In the genomic region with DNA sequence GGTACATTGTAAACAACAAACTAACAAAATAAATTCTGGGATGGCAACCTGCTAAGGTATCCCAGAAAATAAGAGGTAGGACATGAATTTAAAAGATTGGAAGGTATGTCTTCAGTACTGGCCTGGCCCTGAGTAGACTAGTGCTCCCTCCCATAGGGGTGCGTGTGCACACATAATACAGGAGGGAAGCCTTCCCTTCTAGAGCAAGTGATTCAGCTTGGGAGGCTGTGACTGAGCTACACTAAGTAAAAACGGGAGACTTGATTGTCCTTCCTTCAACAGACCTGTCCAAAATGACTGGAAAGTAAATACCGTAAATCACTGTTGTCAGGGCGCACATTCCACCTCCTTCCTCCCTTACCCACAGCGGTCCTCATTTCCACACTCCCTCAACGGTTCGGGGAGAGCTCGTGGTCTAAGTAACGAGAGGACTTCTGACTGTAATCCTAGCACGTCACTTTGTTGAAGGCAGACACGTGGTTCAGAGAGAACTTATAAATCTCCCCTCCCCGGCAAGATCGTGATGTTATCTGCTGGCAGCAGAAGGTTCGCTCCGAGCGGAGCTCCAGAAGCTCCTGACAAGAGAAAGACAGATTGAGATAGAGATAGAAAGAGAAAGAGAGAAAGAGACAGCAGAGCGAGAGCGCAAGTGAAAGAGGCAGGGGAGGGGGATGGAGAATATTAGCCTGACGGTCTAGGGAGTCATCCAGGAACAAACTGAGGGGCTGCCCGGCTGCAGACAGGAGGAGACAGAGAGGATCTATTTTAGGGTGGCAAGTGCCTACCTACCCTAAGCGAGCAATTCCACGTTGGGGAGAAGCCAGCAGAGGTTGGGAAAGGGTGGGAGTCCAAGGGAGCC, we compare ENCODE assay signal across 7 cellular contexts. TPM values are rescaled to one million over a fixed set of nuclear protein-coding genes. Genes with fewer than 3 reads are reported as not detected.
A peak's percentile ranks its signal among the peaks of the same experiment; 100 is the strongest.
DNase-seq lines count a peak whose midpoint lies in the region; ATAC-seq, FAIRE-seq and TF ChIP-seq lines count a peak whose summit lies in the region.

A gene (plus strand): TSS at position 523 of the 859 bp plus-strand sequence. CDS start 1,366 bp downstream, outside the sequence.

- no peak for TF ChIP-seq EP300 in H1 (IDR thresholded peaks at IDR 0.05; ENCODE audit: borderline replicate concordance in 1 of 2, low read depth in 2 of 2, low read length in 2 of 2)

- H3K18ac ChIP-seq in H1 (ENCODE audit: extremely low read depth, low read length): peak within 1 kb of the TSS; percentile 51

- no peak within 1 kb of the TSS for H3K23ac ChIP-seq in H1 (ENCODE audit: insufficient read length)

- TF ChIP-seq CTCF in H1 (IDR thresholded peaks at IDR 0.05; ENCODE audit: control extremely low read depth in 1 of 3, insufficient read depth in 1 of 3, low read depth in 1 of 3, low read length in 3 of 3) (peak in 1 of 3 experiments; percentile 33; a peak in 1 of 4 replicates), lower lobe of right lung (IDR thresholded peaks at IDR 0.05) (peak; percentile 9)

- no peak within 1 kb of the TSS for H4K5ac ChIP-seq in H1 (ENCODE audit: insufficient read length, low read depth, low read length)

- H3K27me3 ChIP-seq in H1 (replicated peaks in 1 of 4; ENCODE audit: control insufficient read depth in 3 of 4, extremely low read depth in 1 of 4, insufficient read depth in 3 of 4, low read length in 3 of 4) (peaks cover 0 to 16% (median 6%) of the 10 kb centered on the region in 4 experiments; a peak in 5 of 7 replicates), lower lobe of right lung (ENCODE audit: low read depth) (no peaks in the 10 kb centered on the region)

- CTCF ChIA-PET in H1 (lab: Charles Lee; ENCODE audit: partially characterized antibody): interaction anchor here (0.6 to 3.3 kb wide), 17 partner anchors 9 to 1468 kb away, joined by 3 to 20 read pairs (median 3); no protein-coding TSS in a partner anchor

- POLR2A ChIA-PET in H1 (lab: Charles Lee; ENCODE audit: partially characterized antibody): interaction anchor here (0.6 to 1.7 kb wide), 10 partner anchors 9 to 176 kb away, joined by 3 to 10 read pairs (median 4); no protein-coding TSS in a partner anchor

- H2AK5ac ChIP-seq in H1 (ENCODE audit: low read depth, low read length): 0 out of 2 replicates have a peak within 1 kb of the TSS, but pooled peaks have one; percentile 1

- peak within 1 kb of the TSS; percentile 17 for H3K56ac ChIP-seq in H1 (replicated peaks; ENCODE audit: insufficient read length, low read depth, low read length)

- no peaks in the 10 kb centered on the region for H4K20me1 ChIP-seq in H1 (replicated peaks in 1 of 2; ENCODE audit: control insufficient read depth in 1 of 2, insufficient read depth in 2 of 2, low read length in 2 of 2)

- H4K91ac ChIP-seq in H1 (replicated peaks; ENCODE audit: insufficient read length, low read length): no peak within 1 kb of the TSS

- H3K79me1 ChIP-seq in H1 (ENCODE audit: low read depth, low read length): no peaks in the 10 kb centered on the region

- H3K4ac ChIP-seq in H1 (replicated peaks; ENCODE audit: insufficient read length, low read depth, low read length): no peak within 1 kb of the TSS

- H2BK120ac ChIP-seq in H1 (replicated peaks; ENCODE audit: low read depth, low read length): no peak within 1 kb of the TSS

- H3K14ac ChIP-seq in H1 (ENCODE audit: insufficient read length): no peak within 1 kb of the TSS

- TF ChIP-seq RAD21 in H1 (IDR thresholded peaks at IDR 0.05 in 1 of 2, conservative IDR thresholded peaks at IDR 0.05 in 1 of 2; ENCODE audit: low read depth in 2 of 2, low read length in 2 of 2): peak in 1 of 2 experiments; percentile 12; a peak in 1 of 4 replicates

- no peak within 1 kb of the TSS for H3K27ac ChIP-seq in H1 (ENCODE audit: low read depth, low read length)
- peak within 1 kb of the TSS; percentile 81 for H3K27ac ChIP-seq in lower lobe of right lung
- H3K27ac ChIP-seq in temporal lobe (ENCODE audit: low read depth, low read length): peak within 1 kb of the TSS; percentile 65

- H3K4me1 ChIP-seq in H1 (replicated peaks in 1 of 4; ENCODE audit: control insufficient read depth in 3 of 4, insufficient read depth in 4 of 4, low read length in 3 of 4) (no peaks in the 10 kb centered on the region; a peak in 3 of 7 replicates), lower lobe of right lung (peaks cover 13% of the 10 kb centered on the region)

- 0 out of 3 replicates have a peak, but pooled peaks of 1 of the 2 experiments have one; percentile 17 for TF ChIP-seq POLR2A in H1 (IDR thresholded peaks at IDR 0.05; ENCODE audit: control extremely low read depth in 1 of 2, low read depth in 2 of 2, low read length in 2 of 2)

- H3K4me2 ChIP-seq in H1 (ENCODE audit: insufficient read depth in 1 of 2, low read depth in 2 of 2, low read length in 2 of 2): peak within 1 kb of the TSS; percentile 83 to 95

- peak within 1 kb of the TSS; percentile 69; the same call in 1 of the 2 replicates for H2AFZ ChIP-seq in H1 (ENCODE audit: low read length)

- ATAC-seq in GM21423 (IDR thresholded peaks at IDR 0.05; ENCODE audit: unreplicated experiment) (peak; percentile 45), SK-N-SH treated with all-trans-retinoic acid at 6 μM for 48 hours (peak; percentile 55), lower lobe of right lung (peak; percentile 68 to 77)

- H3K9me3 ChIP-seq in H1 (ENCODE audit: insufficient read depth in 2 of 2, low read depth in 1 of 2, low read length in 1 of 2): no peaks in the 10 kb centered on the region
- H3K9me3 ChIP-seq in lower lobe of right lung: no peaks in the 10 kb centered on the region

- no peak for FAIRE-seq in H1 (lab: Jason Lieb, UNC)

- H2BK5ac ChIP-seq in H1 (ENCODE audit: low read depth, low read length): peak within 1 kb of the TSS; percentile 42; the same call in 1 of the 2 replicates

- no peak within 1 kb of the TSS; the same call in 1 of the 2 replicates for H4K8ac ChIP-seq in H1 (ENCODE audit: extremely low read depth, insufficient read depth, low read length)

- intact Hi-C loops in lower lobe of right lung (cut with DNase I): no loop called here

- DNase-seq in ELF-1 (ENCODE audit: low read depth, low spot score) (peak; percentile 64), HT-29 (ENCODE audit: low spot score) (peak; percentile 83), H1 (ENCODE audit: low read depth in 1 of 2, low spot score in 2 of 2) (no peak), lower lobe of right lung (no peak)

- H2BK20ac ChIP-seq in H1 (ENCODE audit: low read length): no peak within 1 kb of the TSS

- WGBS in H1 (ENCODE audit: extremely low coverage in 1 of 2, insufficient coverage in 1 of 2, insufficient read length in 1 of 2, insufficient replicate concordance in 2 of 2, low coverage in 1 of 2, low lambda C conversion rate in 2 of 2, missing lambda C conversion rate in 1 of 2), 2 experiments: 6% methylated on average over 22 of the region's 22 CpGs; no CpG with 5 or more reads in 1 of the 2 experiments

- peak within 1 kb of the TSS; percentile 30 to 63 (median 54); a peak in 6 of 7 replicates for H3K9ac ChIP-seq in H1 (replicated peaks in 1 of 4; ENCODE audit: extremely low read depth in 1 of 4, low read depth in 3 of 4, low read length in 3 of 4)

- H3K36me3 ChIP-seq in H1 (ENCODE audit: control insufficient read depth in 2 of 4, insufficient read depth in 4 of 4, low read length in 3 of 4) (no peaks in the 10 kb centered on the region), lower lobe of right lung (no peaks in the 10 kb centered on the region)

- peaks cover 24% of the 10 kb centered on the region for H3K23me2 ChIP-seq in H1 (ENCODE audit: low read depth, low read length)

- peak within 1 kb of the TSS; percentile 64; the same call in 1 of the 2 replicates for H2BK12ac ChIP-seq in H1 (ENCODE audit: low read depth, low read length)

- no peak within 1 kb of the TSS for H2BK15ac ChIP-seq in H1 (ENCODE audit: low read length)

- H3K79me2 ChIP-seq in H1 (ENCODE audit: control insufficient read depth in 1 of 2, insufficient read depth in 2 of 2, low read length in 2 of 2): no peaks in the 10 kb centered on the region

- H3K4me3 ChIP-seq in H1 (ENCODE audit: extremely low read depth in 1 of 4, insufficient read depth in 2 of 4, low read depth in 3 of 4, low read length in 4 of 4) (peak within 1 kb of the TSS; percentile 72 to 88 (median 80)), lower lobe of right lung (peak within 1 kb of the TSS; percentile 64)

TF ChIP-seq in SK-N-SH treated with all-trans-retinoic acid at 6 μM for 48 hours, 23 proteins besides CTCF, POLR2A, EP300 and RAD21:
- no peak for TF ChIP-seq CSDC2 (CRISPR knock-in tag; IDR thresholded peaks at IDR 0.05)
- TF ChIP-seq OSR1 (CRISPR knock-in tag; IDR thresholded peaks at IDR 0.05): peak; percentile 64; the same call in 1 of the 2 replicates

TF ChIP-seq in H1, 55 proteins besides CTCF, POLR2A, EP300 and RAD21 (continues in another document):
- TF ChIP-seq SIN3A (conservative IDR thresholded peaks at IDR 0.05 in 1 of 2, IDR thresholded peaks at IDR 0.05 in 1 of 2; ENCODE audit: low read depth in 1 of 2, low read length in 2 of 2) (peak in 1 of 2 experiments; percentile 53; a peak in 1 of 4 replicates), CTBP2 (IDR thresholded peaks at IDR 0.05; ENCODE audit: borderline replicate concordance, insufficient read depth, insufficient read length, low read length) (peak; percentile 89), SP4 (IDR thresholded peaks at IDR 0.05; ENCODE audit: low read length) (no peak), TCF12 (IDR thresholded peaks at IDR 0.05; ENCODE audit: low read depth, low read length) (no peak), KDM1A (IDR thresholded peaks at IDR 0.05; ENCODE audit: borderline replicate concordance, low read length) (no peak; the same call in 1 of the 2 replicates), EGR1 (IDR thresholded peaks at IDR 0.05; ENCODE audit: borderline replicate concordance, low read depth, low read length) (no peak)
- TF ChIP-seq, protein P1, sequence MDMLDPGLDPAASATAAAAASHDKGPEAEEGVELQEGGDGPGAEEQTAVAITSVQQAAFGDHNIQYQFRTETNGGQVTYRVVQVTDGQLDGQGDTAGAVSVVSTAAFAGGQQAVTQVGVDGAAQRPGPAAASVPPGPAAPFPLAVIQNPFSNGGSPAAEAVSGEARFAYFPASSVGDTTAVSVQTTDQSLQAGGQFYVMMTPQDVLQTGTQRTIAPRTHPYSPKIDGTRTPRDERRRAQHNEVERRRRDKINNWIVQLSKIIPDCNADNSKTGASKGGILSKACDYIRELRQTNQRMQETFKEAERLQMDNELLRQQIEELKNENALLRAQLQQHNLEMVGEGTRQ (IDR thresholded peaks at IDR 0.05; ENCODE audit: low read length): no peak

RNA-seq across cellular contexts. Expression of the gene that starts here (rescaled TPM):
- 2.3 and 2.5 TPM in 2 replicates for total RNA-seq in HT-29 (2014; rRNA removed; shearing (Covaris generic))
- 0.84 and 1.5 TPM in 2 replicates for total RNA-seq in H1 (2021; fragmentation: NEBNext Ultra II Directional; extraction: Animal tissue kit (Norgen Biotek cat#: 25700))
- polyA plus RNA-seq in H1 (2011; rRNA removed): 0.08 and 0.26 TPM in 2 replicates
- 0.40 TPM for polyA plus RNA-seq in H1 (2011; cell fraction: cytosol; rRNA removed)
- 0.17 TPM for polyA plus RNA-seq in H1 (2011; cell fraction: nucleus; rRNA removed)
- polyA plus RNA-seq in H1 (2012, experiment 1 of 2): 0.27 to 1.3 TPM (median 0.63 TPM) in 4 replicates
- not detected for polyA plus RNA-seq in H1 (2012, experiment 2 of 2)
- 1.2 TPM for polyA plus RNA-seq in H1 (2013, experiment 1 of 2)
- polyA plus RNA-seq in H1 (2013, experiment 2 of 2): 1.1 TPM
- polyA minus RNA-seq in H1 (2011; rRNA and poly(A)+ RNA removed): 0.41 and 0.66 TPM in 2 replicates
- not detected for polyA minus RNA-seq in H1 (2011; cell fraction: cytosol; rRNA and poly(A)+ RNA removed)
- 1.4 TPM for polyA minus RNA-seq in H1 (2011; cell fraction: nucleus; rRNA and poly(A)+ RNA removed)
- 10.2 TPM for total RNA-seq in lower lobe of right lung
- 23.1 TPM for total RNA-seq in temporal lobe

Comparison
In these comparisons a context has a peak if more than half of its experiments do, and no peak if none do; other contexts are left out.
1. DNase-seq: peak in ELF-1 (single experiment) and HT-29 (single experiment); none in H1 (0 of 2) and lower lobe of right lung (single experiment).
2. Peak in every context shown above with its lines, with median percentiles within 50 percentile points of each other: ATAC-seq.